Comparison of ENCODE assay signal across 1 cellular context in the genomic region with DNA sequence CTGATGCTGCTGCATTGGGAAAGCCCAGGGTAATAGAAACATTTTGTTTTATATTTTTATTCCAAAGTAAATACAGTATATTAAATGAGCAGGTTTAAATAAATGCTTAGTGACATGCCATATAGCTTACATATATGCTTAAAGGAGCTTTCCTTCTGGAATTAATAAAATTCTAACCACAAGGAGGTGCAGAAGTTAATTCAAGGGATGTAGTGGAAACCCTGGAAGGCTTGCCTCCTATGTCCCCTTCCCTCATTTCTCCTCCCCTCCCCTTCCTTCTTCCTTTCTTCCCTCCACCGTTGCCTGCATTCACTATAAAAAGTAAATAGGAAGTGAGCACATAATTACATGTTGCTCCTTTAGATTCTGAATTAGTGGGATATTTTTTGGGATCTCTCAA.
TF ChIP-seq lines count a peak whose summit lies in the region.

No MANE protein-coding gene starts in this region.

TF ChIP-seq in GM23338, 12 proteins besides CTCF, POLR2A, EP300 and RAD21 (continued from another document):
- TF ChIP-seq, protein P1, sequence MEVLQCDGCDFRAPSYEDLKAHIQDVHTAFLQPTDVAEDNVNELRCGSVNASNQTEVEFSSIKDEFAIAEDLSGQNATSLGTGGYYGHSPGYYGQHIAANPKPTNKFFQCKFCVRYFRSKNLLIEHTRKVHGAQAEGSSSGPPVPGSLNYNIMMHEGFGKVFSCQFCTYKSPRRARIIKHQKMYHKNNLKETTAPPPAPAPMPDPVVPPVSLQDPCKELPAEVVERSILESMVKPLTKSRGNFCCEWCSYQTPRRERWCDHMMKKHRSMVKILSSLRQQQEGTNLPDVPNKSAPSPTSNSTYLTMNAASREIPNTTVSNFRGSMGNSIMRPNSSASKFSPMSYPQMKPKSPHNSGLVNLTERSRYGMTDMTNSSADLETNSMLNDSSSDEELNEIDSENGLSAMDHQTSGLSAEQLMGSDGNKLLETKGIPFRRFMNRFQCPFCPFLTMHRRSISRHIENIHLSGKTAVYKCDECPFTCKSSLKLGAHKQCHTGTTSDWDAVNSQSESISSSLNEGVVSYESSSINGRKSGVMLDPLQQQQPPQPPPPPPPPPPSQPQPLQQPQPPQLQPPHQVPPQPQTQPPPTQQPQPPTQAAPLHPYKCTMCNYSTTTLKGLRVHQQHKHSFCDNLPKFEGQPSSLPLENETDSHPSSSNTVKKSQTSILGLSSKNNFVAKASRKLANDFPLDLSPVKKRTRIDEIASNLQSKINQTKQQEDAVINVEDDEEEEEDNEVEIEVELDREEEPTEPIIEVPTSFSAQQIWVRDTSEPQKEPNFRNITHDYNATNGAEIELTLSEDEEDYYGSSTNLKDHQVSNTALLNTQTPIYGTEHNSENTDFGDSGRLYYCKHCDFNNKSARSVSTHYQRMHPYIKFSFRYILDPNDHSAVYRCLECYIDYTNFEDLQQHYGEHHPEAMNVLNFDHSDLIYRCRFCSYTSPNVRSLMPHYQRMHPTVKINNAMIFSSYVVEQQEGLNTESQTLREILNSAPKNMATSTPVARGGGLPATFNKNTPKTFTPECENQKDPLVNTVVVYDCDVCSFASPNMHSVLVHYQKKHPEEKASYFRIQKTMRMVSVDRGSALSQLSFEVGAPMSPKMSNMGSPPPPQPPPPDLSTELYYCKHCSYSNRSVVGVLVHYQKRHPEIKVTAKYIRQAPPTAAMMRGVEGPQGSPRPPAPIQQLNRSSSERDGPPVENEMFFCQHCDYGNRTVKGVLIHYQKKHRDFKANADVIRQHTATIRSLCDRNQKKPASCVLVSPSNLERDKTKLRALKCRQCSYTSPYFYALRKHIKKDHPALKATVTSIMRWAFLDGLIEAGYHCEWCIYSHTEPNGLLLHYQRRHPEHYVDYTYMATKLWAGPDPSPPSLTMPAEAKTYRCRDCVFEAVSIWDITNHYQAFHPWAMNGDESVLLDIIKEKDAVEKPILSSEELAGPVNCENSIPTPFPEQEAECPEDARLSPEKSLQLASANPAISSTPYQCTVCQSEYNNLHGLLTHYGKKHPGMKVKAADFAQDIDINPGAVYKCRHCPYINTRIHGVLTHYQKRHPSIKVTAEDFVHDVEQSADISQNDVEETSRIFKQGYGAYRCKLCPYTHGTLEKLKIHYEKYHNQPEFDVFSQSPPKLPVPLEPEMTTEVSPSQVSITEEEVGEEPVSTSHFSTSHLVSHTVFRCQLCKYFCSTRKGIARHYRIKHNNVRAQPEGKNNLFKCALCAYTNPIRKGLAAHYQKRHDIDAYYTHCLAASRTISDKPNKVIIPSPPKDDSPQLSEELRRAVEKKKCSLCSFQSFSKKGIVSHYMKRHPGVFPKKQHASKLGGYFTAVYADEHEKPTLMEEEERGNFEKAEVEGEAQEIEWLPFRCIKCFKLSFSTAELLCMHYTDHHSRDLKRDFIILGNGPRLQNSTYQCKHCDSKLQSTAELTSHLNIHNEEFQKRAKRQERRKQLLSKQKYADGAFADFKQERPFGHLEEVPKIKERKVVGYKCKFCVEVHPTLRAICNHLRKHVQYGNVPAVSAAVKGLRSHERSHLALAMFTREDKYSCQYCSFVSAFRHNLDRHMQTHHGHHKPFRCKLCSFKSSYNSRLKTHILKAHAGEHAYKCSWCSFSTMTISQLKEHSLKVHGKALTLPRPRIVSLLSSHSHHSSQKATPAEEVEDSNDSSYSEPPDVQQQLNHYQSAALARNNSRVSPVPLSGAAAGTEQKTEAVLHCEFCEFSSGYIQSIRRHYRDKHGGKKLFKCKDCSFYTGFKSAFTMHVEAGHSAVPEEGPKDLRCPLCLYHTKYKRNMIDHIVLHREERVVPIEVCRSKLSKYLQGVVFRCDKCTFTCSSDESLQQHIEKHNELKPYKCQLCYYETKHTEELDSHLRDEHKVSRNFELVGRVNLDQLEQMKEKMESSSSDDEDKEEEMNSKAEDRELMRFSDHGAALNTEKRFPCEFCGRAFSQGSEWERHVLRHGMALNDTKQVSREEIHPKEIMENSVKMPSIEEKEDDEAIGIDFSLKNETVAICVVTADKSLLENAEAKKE (CRISPR knock-in tag; IDR thresholded peaks at IDR 0.05), result no peak
